In genomic region chr1:6435129-6435528, GRCh38 we compare ENCODE assay signal across 1 cellular context.
TF ChIP-seq lines count a peak whose summit lies in the region.

No MANE protein-coding gene starts in this region.

TF ChIP-seq in endothelial cell of umbilical vein, 7 proteins besides CTCF, POLR2A, EP300 and RAD21:
- TF ChIP-seq MAX (IDR thresholded peaks at IDR 0.05; ENCODE audit: insufficient read depth, insufficient read length) (no peak), POLR2AphosphoS5 (IDR thresholded peaks at IDR 0.05; ENCODE audit: insufficient read depth, low read depth, low read length) (no peak), FOS (IDR thresholded peaks at IDR 0.05; ENCODE audit: borderline replicate concordance, insufficient read depth, low read length) (no peak), MYC (IDR thresholded peaks at IDR 0.05; ENCODE audit: low read depth, low read length) (no peak)
